18 cellular contexts compared by ENCODE assay signal in genomic region chr1:15946546-15947381, GRCh38. TPM values are rescaled to one million over a fixed set of nuclear protein-coding genes. Genes with fewer than 3 reads are reported as not detected.
A peak's percentile ranks its signal among the peaks of the same experiment; 100 is the strongest.
DNase-seq lines count a peak whose midpoint lies in the region; ATAC-seq and TF ChIP-seq lines count a peak whose summit lies in the region.
"Had no signal": no experiment of that assay in that cellular context is flagged by ENCODE, and none has a peak within 500 bp of the region (broad histone marks: within the 10 kb centered on the region; RNA-seq: fewer than 3 reads in every experiment).

No MANE protein-coding gene starts in this region.

- no peak for ATAC-seq in activated T-helper 17 cell treated with anti-CD3 and anti-CD28 coated beads, Interleukin-2, amount 50 U/mL, for 72 hours (replicated peaks)
- ATAC-seq in HG02970 (IDR thresholded peaks at IDR 0.05; ENCODE audit: low FRiP score, unreplicated experiment) (no peak), GM21619 (IDR thresholded peaks at IDR 0.05; ENCODE audit: unreplicated experiment) (no peak)
- ATAC-seq: HepG2, SK-N-SH treated with all-trans-retinoic acid at 6 μM for 48 hours had no signal

- peak overlapping the region; percentile 98 for H3K27ac Mint-ChIP-seq in activated T-cell treated with anti-CD3 and anti-CD28 coated beads, Interleukin-2, amount 50 U/mL, for 24 hours
- H3K27ac Mint-ChIP-seq in activated T-helper 17 cell treated with anti-CD3 and anti-CD28 coated beads, Interleukin-2, amount 50 U/mL, for 72 hours: peak overlapping the region; percentile 98
- peak overlapping the region; percentile 72 for H3K27ac Mint-ChIP-seq in glutamatergic neuron (ENCODE audit: unreplicated experiment)

- no peak for DNase-seq in activated T-cell treated with anti-CD3 and anti-CD28 coated beads, Interleukin-2, amount 50 U/mL, for 24 hours
- DNase-seq in activated T-cell treated with anti-CD3 and anti-CD28 coated beads for 4 hours: no peak
- DNase-seq in glutamatergic neuron: no peak
- DNase-seq in superior temporal gyrus (ENCODE audit: extremely low spot score): peak; percentile 12
- DNase-seq in NCI-H2227 (lab: John Stamatoyannopoulos, UW; ENCODE audit: unreplicated experiment): no peak
- DNase-seq: ACHN; Caco-2; central memory CD4-positive, alpha-beta T cell; foreskin fibroblast; NCI-H748 treated with DMSO at 0.1 percent for 48 hours had no signal

- no peaks in the 10 kb centered on the region for H3K9me3 Mint-ChIP-seq in activated T-cell treated with anti-CD3 and anti-CD28 coated beads, Interleukin-2, amount 50 U/mL, for 24 hours
- H3K9me3 Mint-ChIP-seq in activated T-helper 17 cell treated with anti-CD3 and anti-CD28 coated beads, Interleukin-2, amount 50 U/mL, for 72 hours: no peaks in the 10 kb centered on the region
- H3K9me3 Mint-ChIP-seq in glutamatergic neuron (ENCODE audit: unreplicated experiment): peaks cover 12% of the 10 kb centered on the region

- peaks cover 56% of the 10 kb centered on the region for H3K4me1 Mint-ChIP-seq in activated T-cell treated with anti-CD3 and anti-CD28 coated beads, Interleukin-2, amount 50 U/mL, for 24 hours (ENCODE audit: low read depth)
- peaks cover 50% of the 10 kb centered on the region for H3K4me1 Mint-ChIP-seq in activated T-helper 17 cell treated with anti-CD3 and anti-CD28 coated beads, Interleukin-2, amount 50 U/mL, for 72 hours
- peaks cover 39% of the 10 kb centered on the region for H3K4me1 Mint-ChIP-seq in glutamatergic neuron (ENCODE audit: low read depth, unreplicated experiment)

- no peak overlapping the region for H3K4me3 Mint-ChIP-seq in activated T-cell treated with anti-CD3 and anti-CD28 coated beads, Interleukin-2, amount 50 U/mL, for 24 hours
- H3K4me3 Mint-ChIP-seq in activated T-helper 17 cell treated with anti-CD3 and anti-CD28 coated beads, Interleukin-2, amount 50 U/mL, for 72 hours: peak overlapping the region; percentile 82
- H3K4me3 Mint-ChIP-seq in glutamatergic neuron (ENCODE audit: unreplicated experiment): peak overlapping the region; percentile 34

- no peak for TF ChIP-seq CTCF in glutamatergic neuron (IDR thresholded peaks at IDR 0.05; ENCODE audit: partially characterized antibody, unreplicated experiment)

- H3K36me3 Mint-ChIP-seq in activated T-cell treated with anti-CD3 and anti-CD28 coated beads, Interleukin-2, amount 50 U/mL, for 24 hours (ENCODE audit: low read depth): peaks cover 85% of the 10 kb centered on the region
- H3K36me3 Mint-ChIP-seq in activated T-helper 17 cell treated with anti-CD3 and anti-CD28 coated beads, Interleukin-2, amount 50 U/mL, for 72 hours (ENCODE audit: low read depth): peaks cover 84% of the 10 kb centered on the region
- H3K36me3 Mint-ChIP-seq in glutamatergic neuron (ENCODE audit: unreplicated experiment): no peaks in the 10 kb centered on the region

- H3K27me3 Mint-ChIP-seq in activated T-cell treated with anti-CD3 and anti-CD28 coated beads, Interleukin-2, amount 50 U/mL, for 24 hours: no peaks in the 10 kb centered on the region
- H3K27me3 Mint-ChIP-seq in activated T-helper 17 cell treated with anti-CD3 and anti-CD28 coated beads, Interleukin-2, amount 50 U/mL, for 72 hours: no peaks in the 10 kb centered on the region
- H3K27me3 Mint-ChIP-seq in glutamatergic neuron (ENCODE audit: unreplicated experiment): peaks cover 7% of the 10 kb centered on the region

RNA-seq across cellular contexts. Expression of gene ZBTB17, which starts 29.1 kb away (rescaled TPM):
- 100 to 1,000 TPM in 1 of 2 donors, 10 to 100 TPM in 1; 62.0 to 135 TPM for total RNA-seq in activated T-helper 17 cell treated with anti-CD3 and anti-CD28 coated beads, Interleukin-2, amount 50 U/mL, for 72 hours
- total RNA-seq in glutamatergic neuron (ENCODE audit: unreplicated experiment): 86.9 TPM

RNA-seq across cellular contexts. Expression of gene SRARP, which starts 57.3 kb away (rescaled TPM):
- total RNA-seq in activated T-helper 17 cell treated with anti-CD3 and anti-CD28 coated beads, Interleukin-2, amount 50 U/mL, for 72 hours: not detected
- not detected for total RNA-seq in glutamatergic neuron (ENCODE audit: unreplicated experiment)
- total RNA-seq: activated CD8-positive, alpha-beta memory T cell treated with anti-CD3 and anti-CD28 coated beads for 36 hours; smooth muscle cell; uterus had no signal
